1 cellular context compared by ENCODE assay signal in genomic region chr6:125790403-125791150, GRCh38.
TF ChIP-seq lines count a peak whose summit lies in the region.

NCOA7 (plus strand) TSS chr6:125790960; CDS start chr6:125815355, 24,395 bp downstream.

TF ChIP-seq in GM12878, 131 proteins besides CTCF, POLR2A, EP300 and RAD21 (continued from another document):
- TF ChIP-seq, protein P1, sequence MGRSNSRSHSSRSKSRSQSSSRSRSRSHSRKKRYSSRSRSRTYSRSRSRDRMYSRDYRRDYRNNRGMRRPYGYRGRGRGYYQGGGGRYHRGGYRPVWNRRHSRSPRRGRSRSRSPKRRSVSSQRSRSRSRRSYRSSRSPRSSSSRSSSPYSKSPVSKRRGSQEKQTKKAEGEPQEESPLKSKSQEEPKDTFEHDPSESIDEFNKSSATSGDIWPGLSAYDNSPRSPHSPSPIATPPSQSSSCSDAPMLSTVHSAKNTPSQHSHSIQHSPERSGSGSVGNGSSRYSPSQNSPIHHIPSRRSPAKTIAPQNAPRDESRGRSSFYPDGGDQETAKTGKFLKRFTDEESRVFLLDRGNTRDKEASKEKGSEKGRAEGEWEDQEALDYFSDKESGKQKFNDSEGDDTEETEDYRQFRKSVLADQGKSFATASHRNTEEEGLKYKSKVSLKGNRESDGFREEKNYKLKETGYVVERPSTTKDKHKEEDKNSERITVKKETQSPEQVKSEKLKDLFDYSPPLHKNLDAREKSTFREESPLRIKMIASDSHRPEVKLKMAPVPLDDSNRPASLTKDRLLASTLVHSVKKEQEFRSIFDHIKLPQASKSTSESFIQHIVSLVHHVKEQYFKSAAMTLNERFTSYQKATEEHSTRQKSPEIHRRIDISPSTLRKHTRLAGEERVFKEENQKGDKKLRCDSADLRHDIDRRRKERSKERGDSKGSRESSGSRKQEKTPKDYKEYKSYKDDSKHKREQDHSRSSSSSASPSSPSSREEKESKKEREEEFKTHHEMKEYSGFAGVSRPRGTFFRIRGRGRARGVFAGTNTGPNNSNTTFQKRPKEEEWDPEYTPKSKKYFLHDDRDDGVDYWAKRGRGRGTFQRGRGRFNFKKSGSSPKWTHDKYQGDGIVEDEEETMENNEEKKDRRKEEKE (IDR thresholded peaks at IDR 0.05), result peak; percentile 50; the same call in 1 of the 2 replicates
- TF ChIP-seq ZNF687 (IDR thresholded peaks at IDR 0.05) (peak; percentile 91), NKRF (conservative IDR thresholded peaks at IDR 0.05) (peak; percentile 80), ZNF592 (IDR thresholded peaks at IDR 0.05) (peak; percentile 33; the same call in 1 of the 2 replicates), SMC3 (IDR thresholded peaks at IDR 0.05; ENCODE audit: borderline replicate concordance, low read length) (no peak), ZNF217 (IDR thresholded peaks at IDR 0.05) (peak; percentile 78; the same call in 1 of the 2 replicates), NR2C1 (IDR thresholded peaks at IDR 0.05) (0 out of 2 replicates have a peak, but pooled peaks have one; percentile 15), TCF12 (IDR thresholded peaks at IDR 0.05; ENCODE audit: low read depth, low read length) (no peak), TCF3 (IDR thresholded peaks at IDR 0.05; ENCODE audit: borderline replicate concordance, insufficient read depth, low read depth, low read length) (peak; percentile 42; the same call in 1 of the 2 replicates), DPF2 (IDR thresholded peaks at IDR 0.05) (peak; percentile 92), LARP7 (IDR thresholded peaks at IDR 0.05) (peak; percentile 96), NR2F1 (conservative IDR thresholded peaks at IDR 0.05) (peak; percentile 68; the same call in 1 of the 2 replicates), MYC (IDR thresholded peaks at IDR 0.05; ENCODE audit: insufficient read depth, insufficient read length, insufficient replicate concordance, low read length, severe bottlenecking) (no peak), RBBP5 (conservative IDR thresholded peaks at IDR 0.05) (no peak), SMARCA5 (IDR thresholded peaks at IDR 0.05) (peak; percentile 72; the same call in 1 of the 2 replicates), POLR2AphosphoS5 (IDR thresholded peaks at IDR 0.05; ENCODE audit: low read length) (peak; percentile 63; the same call in 1 of the 2 replicates), IKZF1 (conservative IDR thresholded peaks at IDR 0.05) (peak; percentile 87), KLF5 (IDR thresholded peaks at IDR 0.05; ENCODE audit: partially characterized antibody) (peak; percentile 28), GATAD2B (conservative IDR thresholded peaks at IDR 0.05; ENCODE audit: low read depth) (peak; percentile 99; the same call in 1 of the 2 replicates), ATF7 (IDR thresholded peaks at IDR 0.05; ENCODE audit: low read depth) (no peak), RUNX3 (IDR thresholded peaks at IDR 0.05; ENCODE audit: low read length) (peak; percentile 8; the same call in 1 of the 2 replicates), CREB1 (IDR thresholded peaks at IDR 0.05; ENCODE audit: low read depth) (0 out of 2 replicates have a peak, but pooled peaks have one; percentile 28), CHD1 (IDR thresholded peaks at IDR 0.05; ENCODE audit: low read depth, low read length) (no peak), BHLHE40 (IDR thresholded peaks at IDR 0.05; ENCODE audit: borderline replicate concordance in 1 of 2, low read depth in 2 of 2, low read length in 1 of 2) (peak; percentile 4 to 85; a peak in 2 of 4 replicates), PAX8 (IDR thresholded peaks at IDR 0.05) (no peak), ZNF24 (IDR thresholded peaks at IDR 0.05) (peak; percentile 53; the same call in 1 of the 2 replicates), RELA (IDR thresholded peaks at IDR 0.05; ENCODE audit: borderline replicate concordance, partially characterized antibody) (peak; percentile 44), IKZF2 (IDR thresholded peaks at IDR 0.05) (peak in 1 of 2 experiments; percentile 36; a peak in 2 of 4 replicates), PBX3 (IDR thresholded peaks at IDR 0.05; ENCODE audit: insufficient replicate concordance, low read depth, low read length) (no peak)
- TF ChIP-seq, protein P2, sequence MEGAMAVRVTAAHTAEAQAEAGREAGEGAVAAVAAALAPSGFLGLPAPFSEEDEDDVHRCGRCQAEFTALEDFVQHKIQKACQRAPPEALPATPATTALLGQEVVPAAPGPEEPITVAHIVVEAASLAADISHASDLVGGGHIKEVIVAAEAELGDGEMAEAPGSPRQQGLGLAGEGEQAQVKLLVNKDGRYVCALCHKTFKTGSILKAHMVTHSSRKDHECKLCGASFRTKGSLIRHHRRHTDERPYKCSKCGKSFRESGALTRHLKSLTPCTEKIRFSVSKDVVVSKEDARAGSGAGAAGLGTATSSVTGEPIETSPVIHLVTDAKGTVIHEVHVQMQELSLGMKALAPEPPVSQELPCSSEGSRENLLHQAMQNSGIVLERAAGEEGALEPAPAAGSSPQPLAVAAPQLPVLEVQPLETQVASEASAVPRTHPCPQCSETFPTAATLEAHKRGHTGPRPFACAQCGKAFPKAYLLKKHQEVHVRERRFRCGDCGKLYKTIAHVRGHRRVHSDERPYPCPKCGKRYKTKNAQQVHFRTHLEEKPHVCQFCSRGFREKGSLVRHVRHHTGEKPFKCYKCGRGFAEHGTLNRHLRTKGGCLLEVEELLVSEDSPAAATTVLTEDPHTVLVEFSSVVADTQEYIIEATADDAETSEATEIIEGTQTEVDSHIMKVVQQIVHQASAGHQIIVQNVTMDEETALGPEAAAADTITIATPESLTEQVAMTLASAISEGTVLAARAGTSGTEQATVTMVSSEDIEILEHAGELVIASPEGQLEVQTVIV (IDR thresholded peaks at IDR 0.05; ENCODE audit: borderline replicate concordance, partially characterized antibody), result no peak
- TF ChIP-seq, protein P3, sequence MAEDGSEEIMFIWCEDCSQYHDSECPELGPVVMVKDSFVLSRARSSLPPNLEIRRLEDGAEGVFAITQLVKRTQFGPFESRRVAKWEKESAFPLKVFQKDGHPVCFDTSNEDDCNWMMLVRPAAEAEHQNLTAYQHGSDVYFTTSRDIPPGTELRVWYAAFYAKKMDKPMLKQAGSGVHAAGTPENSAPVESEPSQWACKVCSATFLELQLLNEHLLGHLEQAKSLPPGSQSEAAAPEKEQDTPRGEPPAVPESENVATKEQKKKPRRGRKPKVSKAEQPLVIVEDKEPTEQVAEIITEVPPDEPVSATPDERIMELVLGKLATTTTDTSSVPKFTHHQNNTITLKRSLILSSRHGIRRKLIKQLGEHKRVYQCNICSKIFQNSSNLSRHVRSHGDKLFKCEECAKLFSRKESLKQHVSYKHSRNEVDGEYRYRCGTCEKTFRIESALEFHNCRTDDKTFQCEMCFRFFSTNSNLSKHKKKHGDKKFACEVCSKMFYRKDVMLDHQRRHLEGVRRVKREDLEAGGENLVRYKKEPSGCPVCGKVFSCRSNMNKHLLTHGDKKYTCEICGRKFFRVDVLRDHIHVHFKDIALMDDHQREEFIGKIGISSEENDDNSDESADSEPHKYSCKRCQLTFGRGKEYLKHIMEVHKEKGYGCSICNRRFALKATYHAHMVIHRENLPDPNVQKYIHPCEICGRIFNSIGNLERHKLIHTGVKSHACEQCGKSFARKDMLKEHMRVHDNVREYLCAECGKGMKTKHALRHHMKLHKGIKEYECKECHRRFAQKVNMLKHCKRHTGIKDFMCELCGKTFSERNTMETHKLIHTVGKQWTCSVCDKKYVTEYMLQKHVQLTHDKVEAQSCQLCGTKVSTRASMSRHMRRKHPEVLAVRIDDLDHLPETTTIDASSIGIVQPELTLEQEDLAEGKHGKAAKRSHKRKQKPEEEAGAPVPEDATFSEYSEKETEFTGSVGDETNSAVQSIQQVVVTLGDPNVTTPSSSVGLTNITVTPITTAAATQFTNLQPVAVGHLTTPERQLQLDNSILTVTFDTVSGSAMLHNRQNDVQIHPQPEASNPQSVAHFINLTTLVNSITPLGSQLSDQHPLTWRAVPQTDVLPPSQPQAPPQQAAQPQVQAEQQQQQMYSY (CRISPR knock-in tag; IDR thresholded peaks at IDR 0.05), result 0 out of 2 replicates have a peak, but pooled peaks have one; percentile 36
